ENCODE assay signal across 21 cellular contexts in genomic region chr6:63864934-63865333, GRCh38.
"Had no signal": no experiment of that assay in that cellular context is flagged by ENCODE, and none has a peak within 500 bp of the region (broad histone marks: within the 10 kb centered on the region; RNA-seq: fewer than 3 reads in every experiment).

No MANE protein-coding gene starts in this region.

- H3K27me3 Mint-ChIP-seq: naive thymus-derived CD4-positive, alpha-beta T cell; stimulated activated naive B cell treated with anti-CD40 and anti-IgM and Interleukin-4, amounts not matched to agents 10 μg/mL and 1 μg/mL and 100 μg/mL, for 72 hours; stimulated activated naive CD8-positive, alpha-beta T cell treated with anti-CD3 and anti-CD28 coated beads, Interleukin-15, amount 100 ng/mL, for 72 hours had no signal

- H3K4me3 Mint-ChIP-seq: naive thymus-derived CD4-positive, alpha-beta T cell; nephron progenitor cell; stimulated activated naive B cell treated with anti-CD40 and anti-IgM and Interleukin-4, amounts not matched to agents 10 μg/mL and 1 μg/mL and 100 μg/mL, for 72 hours; stimulated activated naive CD8-positive, alpha-beta T cell treated with anti-CD3 and anti-CD28 coated beads, Interleukin-15, amount 100 ng/mL, for 72 hours had no signal

- H3K4me1 Mint-ChIP-seq: naive thymus-derived CD4-positive, alpha-beta T cell; stimulated activated naive B cell treated with anti-CD40 and anti-IgM and Interleukin-4, amounts not matched to agents 10 μg/mL and 1 μg/mL and 100 μg/mL, for 72 hours; stimulated activated naive CD8-positive, alpha-beta T cell treated with anti-CD3 and anti-CD28 coated beads, Interleukin-15, amount 100 ng/mL, for 72 hours had no signal

- H3K27ac Mint-ChIP-seq: naive thymus-derived CD4-positive, alpha-beta T cell; nephron progenitor cell; stimulated activated naive B cell treated with anti-CD40 and anti-IgM and Interleukin-4, amounts not matched to agents 10 μg/mL and 1 μg/mL and 100 μg/mL, for 72 hours; stimulated activated naive CD8-positive, alpha-beta T cell treated with anti-CD3 and anti-CD28 coated beads, Interleukin-15, amount 100 ng/mL, for 72 hours had no signal

- H3K4me3 ChIP-seq: dorsolateral prefrontal cortex, hepatocyte, spleen, testis, tibial nerve, upper lobe of right lung, vagina had no signal

- ATAC-seq: naive thymus-derived CD4-positive, alpha-beta T cell; sciatic nerve; stimulated activated naive B cell treated with anti-CD40 and anti-IgM and Interleukin-4, amounts not matched to agents 10 μg/mL and 1 μg/mL and 100 μg/mL, for 72 hours; stimulated activated naive CD8-positive, alpha-beta T cell treated with anti-CD3 and anti-CD28 coated beads, Interleukin-15, amount 100 ng/mL, for 72 hours; upper lobe of right lung had no signal

- H3K4me2 ChIP-seq: hepatocyte had no signal

- H3K27ac ChIP-seq: dorsolateral prefrontal cortex, hepatocyte, neutrophil, spleen, testis, tibial nerve, upper lobe of right lung, vagina had no signal

- H3K36me3 ChIP-seq: neutrophil, spleen, tibial nerve, upper lobe of right lung, vagina had no signal

- H2AFZ ChIP-seq: hepatocyte had no signal

- H3K9me3 Mint-ChIP-seq: naive thymus-derived CD4-positive, alpha-beta T cell; nephron progenitor cell; stimulated activated naive B cell treated with anti-CD40 and anti-IgM and Interleukin-4, amounts not matched to agents 10 μg/mL and 1 μg/mL and 100 μg/mL, for 72 hours; stimulated activated naive CD8-positive, alpha-beta T cell treated with anti-CD3 and anti-CD28 coated beads, Interleukin-15, amount 100 ng/mL, for 72 hours had no signal

- H3K4me1 ChIP-seq: spleen, testis, tibial nerve, upper lobe of right lung, vagina had no signal

- H3K27me3 ChIP-seq: dorsolateral prefrontal cortex, hepatocyte, neutrophil, spleen, testis, tibial nerve, upper lobe of right lung, vagina had no signal

- DNase-seq: dorsolateral prefrontal cortex; effector CD8-positive, alpha-beta T cell; foreskin melanocyte; head of caudate nucleus; mammary epithelial cell; naive thymus-derived CD4-positive, alpha-beta T cell; nephron progenitor cell; posterior cingulate gyrus; spleen; stimulated activated CD4-positive, alpha-beta T cell treated with anti-CD3 and anti-CD28 coated beads, Interleukin-15, amount 100 ng/mL, for 24 hours; stimulated activated CD4-positive, alpha-beta T cell treated with anti-CD3 and anti-CD28 coated beads, Interleukin-1b, Interleukin-23, amount 100 ng/mL, for 48 hours; stimulated activated CD4-positive, alpha-beta T cell treated with anti-CD3 and anti-CD28 coated beads, Interleukin-4, amount 100 ng/mL, for 4 hours; stimulated activated naive B cell treated with anti-CD40 and anti-IgM and Interleukin-4, amounts not matched to agents 10 μg/mL and 1 μg/mL and 100 μg/mL, for 72 hours; stimulated activated naive CD8-positive, alpha-beta T cell treated with anti-CD3 and anti-CD28 coated beads, Interleukin-15, amount 100 ng/mL, for 72 hours; testis; upper lobe of right lung had no signal

- H3K36me3 Mint-ChIP-seq: naive thymus-derived CD4-positive, alpha-beta T cell; stimulated activated naive B cell treated with anti-CD40 and anti-IgM and Interleukin-4, amounts not matched to agents 10 μg/mL and 1 μg/mL and 100 μg/mL, for 72 hours had no signal

- H3K9me3 ChIP-seq: neutrophil, spleen, testis, tibial nerve, upper lobe of right lung, vagina had no signal
